10 cellular contexts compared by ENCODE assay signal in genomic region chr6:155026366-155027045, GRCh38. TPM values are rescaled to one million over a fixed set of nuclear protein-coding genes. Genes with fewer than 3 reads are reported as not detected.
A peak's percentile ranks its signal among the peaks of the same experiment; 100 is the strongest.
DNase-seq lines count a peak whose midpoint lies in the region; ATAC-seq, FAIRE-seq and TF ChIP-seq lines count a peak whose summit lies in the region.
"Had no signal": no experiment of that assay in that cellular context is flagged by ENCODE, and none has a peak within 500 bp of the region (broad histone marks: within the 10 kb centered on the region; RNA-seq: fewer than 3 reads in every experiment).

No MANE protein-coding gene starts in this region.

- H3K4me3 ChIP-seq in testis = no peak overlapping the region

- peaks cover 8% of the 10 kb centered on the region for H3K4me1 ChIP-seq in testis

- no peaks in the 10 kb centered on the region for H3K9me3 ChIP-seq in testis

- peak; percentile 75 for DNase-seq in Calu3
- DNase-seq in LHCN-M2 (ENCODE audit: low read depth) = peak; percentile 96
- no peak for DNase-seq in chondrocyte (ENCODE audit: low spot score)
- peak; percentile 34 for DNase-seq in non-pigmented ciliary epithelial cell (ENCODE audit: low read depth)
- DNase-seq in activated effector memory CD4-positive, alpha-beta T cell treated with Interleukin-2 at 50 U/mL for 16 hours = no peak
- no peak for DNase-seq in GM19239 (ENCODE audit: insufficient read length, low spot score)
- DNase-seq in testis = no peak
- DNase-seq: activated T-cell treated with anti-CD3 and anti-CD28 coated beads, Interleukin-2, amount 50 U/mL, for 48 hours; NCI-H524 had no signal

- H3K27me3 Mint-ChIP-seq in Calu3 (ENCODE audit: unreplicated experiment) (no peaks in the 10 kb centered on the region), chondrocyte (ENCODE audit: low read depth) (no peaks in the 10 kb centered on the region)

- no peak for FAIRE-seq in GM19239 (lab: Jason Lieb, UNC)

- TF ChIP-seq CTCF in Calu3 (IDR thresholded peaks at IDR 0.05; ENCODE audit: unreplicated experiment) (no peak), chondrocyte (IDR thresholded peaks at IDR 0.05) (no peak), testis (IDR thresholded peaks at IDR 0.05) (no peak)

- H3K27me3 ChIP-seq in testis = no peaks in the 10 kb centered on the region

- H3K36me3 Mint-ChIP-seq in Calu3 (ENCODE audit: insufficient read depth, unreplicated experiment) (no peaks in the 10 kb centered on the region), chondrocyte (ENCODE audit: low read depth) (no peaks in the 10 kb centered on the region)

- peak overlapping the region; percentile 36 for H3K4me3 Mint-ChIP-seq in Calu3 (ENCODE audit: low read depth, unreplicated experiment)
- no peak overlapping the region for H3K4me3 Mint-ChIP-seq in chondrocyte (ENCODE audit: unreplicated experiment)

- BruUV-seq in Calu3 (replicated peaks; lab: Mats Ljungman, UMichigan) = no TSS peak

- no peaks in the 10 kb centered on the region for H3K36me3 ChIP-seq in testis (ENCODE audit: low read depth, missing control alignments)

- H3K27ac Mint-ChIP-seq in Calu3 (ENCODE audit: unreplicated experiment) = peak overlapping the region; percentile 84
- peak overlapping the region; percentile 88 for H3K27ac Mint-ChIP-seq in chondrocyte (ENCODE audit: unreplicated experiment)

- no peak for ATAC-seq in GM18907 (IDR thresholded peaks at IDR 0.05; ENCODE audit: unreplicated experiment)

- no peak for TF ChIP-seq POLR2A in testis (IDR thresholded peaks at IDR 0.05)

- WGBS in testis, 2 donors = 63 to 70% methylated on average over 6 of the region's 6 CpGs

- H3K9me3 Mint-ChIP-seq in Calu3 (ENCODE audit: low read depth, unreplicated experiment) (no peaks in the 10 kb centered on the region), chondrocyte (ENCODE audit: low read depth) (no peaks in the 10 kb centered on the region)

- intact Hi-C loops in Calu3 (cut with micrococcal nuclease; ENCODE audit: unreplicated experiment) = no loop called here
- intact Hi-C loops in testis (cut with DNase I; ENCODE audit: low total_unique reads) = no loop called here

- H3K27ac ChIP-seq in testis = no peak overlapping the region

- CTCF ChIA-PET in Calu3 (lab: Charles Lee) = no interaction called here

- H3K4me1 Mint-ChIP-seq in Calu3 (ENCODE audit: low read depth, unreplicated experiment) (peaks cover 13% of the 10 kb centered on the region), chondrocyte (ENCODE audit: low read depth) (peaks cover 43% of the 10 kb centered on the region)

RNA-seq across cellular contexts. Expression of gene TIAM2, which starts 31.4 kb away (rescaled TPM):
- total RNA-seq in Calu3 (2022) (7.1 and 12.9 TPM in 2 replicates), LHCN-M2 (2014; rRNA removed) (7.6 and 11.9 TPM in 2 replicates), chondrocyte (10.7 to 13.8 TPM (median 11.8 TPM) in 3 replicates), testis (10 to 100 TPM; 22.7 to 38.0 TPM)
- polyA plus RNA-seq in LHCN-M2 (2012) = 7.7 TPM
- polyA plus RNA-seq in testis (ENCODE audit: insufficient read depth, low read depth, low replicate concordance) = 43.8 TPM

Comparison
In these comparisons a context has a peak if more than half of its experiments do, and no peak if none do; other contexts are left out.
1. DNase-seq: peak in Calu3 (single experiment), LHCN-M2 (single experiment) and non-pigmented ciliary epithelial cell (single experiment); none in chondrocyte (single experiment), activated effector memory CD4-positive, alpha-beta T cell treated with Interleukin-2 at 50 U/mL for 16 hours (single experiment), GM19239 (single experiment) and testis (single experiment).